In genomic region chr18:35497006-35497333, GRCh38 we compare ENCODE assay signal across 8 cellular contexts. TPM values are rescaled to one million over a fixed set of nuclear protein-coding genes. Genes with fewer than 3 reads are reported as not detected.
DNase-seq lines count a peak whose midpoint lies in the region; ATAC-seq lines count a peak whose summit lies in the region.

No MANE protein-coding gene starts in this region.

- H3K9me3 Mint-ChIP-seq in activated CD4-positive, alpha-beta memory T cell treated with anti-CD3 and anti-CD28 coated beads for 36 hours: no peaks in the 10 kb centered on the region

- peak; percentile 22 for ATAC-seq in GM18907 (IDR thresholded peaks at IDR 0.05; ENCODE audit: unreplicated experiment)
- peak; percentile 26 for ATAC-seq in HG03342 (IDR thresholded peaks at IDR 0.05; ENCODE audit: unreplicated experiment)
- ATAC-seq in Right ventricle myocardium superior (ENCODE audit: poor library complexity): peak; percentile 28

- H3K9ac ChIP-seq in rectal smooth muscle tissue (ENCODE audit: low read length): peak overlapping the region; percentile 2

- H3K4me3 Mint-ChIP-seq in activated CD4-positive, alpha-beta memory T cell treated with anti-CD3 and anti-CD28 coated beads for 36 hours: peak overlapping the region; percentile 95

- H3K36me3 ChIP-seq in rectal smooth muscle tissue (ENCODE audit: control insufficient read depth, insufficient read depth, low read length): no peaks in the 10 kb centered on the region

- H3K27ac Mint-ChIP-seq in activated CD4-positive, alpha-beta memory T cell treated with anti-CD3 and anti-CD28 coated beads for 36 hours: peak overlapping the region; percentile 98

- H3K27me3 Mint-ChIP-seq in activated CD4-positive, alpha-beta memory T cell treated with anti-CD3 and anti-CD28 coated beads for 36 hours: no peaks in the 10 kb centered on the region

- peak overlapping the region; percentile 96 for H3K27ac ChIP-seq in rectal smooth muscle tissue (ENCODE audit: low read depth, low read length)

- intact Hi-C loops in activated CD4-positive, alpha-beta memory T cell treated with anti-CD3 and anti-CD28 coated beads for 36 hours (cut with micrococcal nuclease): loop anchor here (1.0 to 10.0 kb wide), 14 partner anchors 13 to 1328 kb away; partner anchors contain the start of genes ELP2, KIAA1328, MAPRE2 and RMP24
- intact Hi-C loops in Right ventricle myocardium superior (cut with DNase I): loop anchor here (5.0 kb wide), 1 partner anchor 85 kb away; the partner anchor contains the start of gene GALNT1

- DNase-seq in AG20443 (ENCODE audit: low spot score) (peak; percentile 46), Right ventricle myocardium superior (no peak), NCI-H1417 (lab: John Stamatoyannopoulos, UW) (no peak), NCI-H2107 (lab: John Stamatoyannopoulos, UW) (no peak)
- DNase-seq in activated CD4-positive, alpha-beta memory T cell treated with anti-CD3 and anti-CD28 coated beads for 36 hours: peak; percentile 31

- CTCF ChIA-PET in activated CD4-positive, alpha-beta memory T cell treated with anti-CD3 and anti-CD28 coated beads for 36 hours (lab: Charles Lee): interaction anchor here (1.0 to 2.1 kb wide), 4 partner anchors 11 to 453 kb away, joined by 3 to 11 read pairs (median 3); no protein-coding TSS in a partner anchor

- peaks cover 6% of the 10 kb centered on the region for H3K36me3 Mint-ChIP-seq in activated CD4-positive, alpha-beta memory T cell treated with anti-CD3 and anti-CD28 coated beads for 36 hours

- POLR2A ChIA-PET in activated CD4-positive, alpha-beta memory T cell treated with anti-CD3 and anti-CD28 coated beads for 36 hours (lab: Charles Lee): interaction anchor here (1.0 to 2.7 kb wide), 7 partner anchors 13 to 476 kb away, joined by 3 to 16 read pairs (median 5); partner anchors contain the start of gene RMP24

- peak overlapping the region; percentile 93 for H3K4me3 ChIP-seq in rectal smooth muscle tissue (ENCODE audit: low read length)

- peaks cover 26% of the 10 kb centered on the region for H3K4me1 Mint-ChIP-seq in activated CD4-positive, alpha-beta memory T cell treated with anti-CD3 and anti-CD28 coated beads for 36 hours (ENCODE audit: low read depth)

- peaks cover 2% of the 10 kb centered on the region for H3K4me1 ChIP-seq in rectal smooth muscle tissue (ENCODE audit: control insufficient read depth, insufficient read depth, low read length)

- H3K27me3 ChIP-seq in rectal smooth muscle tissue (ENCODE audit: control insufficient read depth, insufficient read depth, low read length): no peaks in the 10 kb centered on the region

RNA-seq across cellular contexts. Expression of gene INO80C, which starts 0.8 kb away (rescaled TPM):
- total RNA-seq in activated CD4-positive, alpha-beta memory T cell treated with anti-CD3 and anti-CD28 coated beads for 36 hours: 10 to 100 TPM; 25.3 to 28.5 TPM
- 23.1 TPM for total RNA-seq in Right ventricle myocardium superior

Comparison
In these comparisons a context has a peak if more than half of its experiments do, and no peak if none do; other contexts are left out.
1. DNase-seq: peak in AG20443 (single experiment) and activated CD4-positive, alpha-beta memory T cell treated with anti-CD3 and anti-CD28 coated beads for 36 hours (single experiment); none in Right ventricle myocardium superior (single experiment), NCI-H1417 (0 of 3) and NCI-H2107 (single experiment).
2. Peak in every context shown above with its lines, with median percentiles within 50 percentile points of each other: ATAC-seq.